Comparison of ENCODE assay signal across 18 cellular contexts in the genomic region with DNA sequence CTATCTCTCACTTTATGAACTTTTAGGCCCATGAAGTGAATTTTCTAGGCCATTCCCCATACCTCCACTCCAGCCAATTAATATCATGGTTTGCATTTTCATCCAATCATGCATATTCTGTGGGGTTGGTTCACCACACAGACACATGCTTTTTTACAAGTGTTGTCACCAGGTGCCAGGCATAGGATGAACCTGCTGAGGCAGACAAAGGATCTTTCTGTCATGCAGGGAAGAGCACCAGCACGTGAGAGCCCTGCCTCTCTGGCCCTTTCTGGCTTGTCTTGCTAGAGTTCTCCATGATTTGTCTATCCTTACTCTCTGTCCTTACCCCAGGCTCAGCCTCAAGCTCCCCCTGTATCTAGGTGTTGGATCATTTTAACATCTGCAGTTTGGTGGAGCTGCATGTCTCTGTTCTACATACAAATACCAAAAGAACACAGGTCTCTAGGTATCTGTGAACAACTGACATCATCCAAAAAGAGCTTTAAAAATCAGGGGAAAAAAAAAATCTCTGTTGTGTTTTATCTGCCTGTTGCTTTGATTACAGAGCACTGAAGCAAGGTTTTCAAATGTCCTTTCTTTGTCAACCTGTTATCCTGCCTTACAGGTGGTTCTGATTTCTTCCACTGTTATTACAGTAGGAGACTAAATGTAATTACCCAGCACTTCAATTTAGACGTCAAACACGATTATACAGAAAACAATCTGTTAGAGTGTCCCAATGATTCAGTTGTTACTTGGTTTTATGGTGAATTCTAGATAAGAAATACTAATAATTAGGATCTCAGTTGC.
"Had no signal": no experiment of that assay in that cellular context is flagged by ENCODE, and none has a peak within 500 bp of the region (broad histone marks: within the 10 kb centered on the region; RNA-seq: fewer than 3 reads in every experiment).

No MANE protein-coding gene starts in this region.

- H3K27me3 ChIP-seq: left lung, right lobe of liver, spleen had no signal

- ATAC-seq: activated T-helper 17 cell treated with anti-CD3 and anti-CD28 coated beads, Interleukin-2, amount 50 U/mL, for 72 hours; left lung; natural killer cell; right lobe of liver; stimulated activated naive B cell treated with anti-CD40 and anti-IgM and Interleukin-4, amounts not matched to agents 10 μg/mL and 1 μg/mL and 100 μg/mL, for 72 hours had no signal

- H3K27ac ChIP-seq: left lung, prostate gland, right lobe of liver, spleen, suprapubic skin had no signal

- H3K27me3 Mint-ChIP-seq: stimulated activated naive B cell treated with anti-CD40 and anti-IgM and Interleukin-4, amounts not matched to agents 10 μg/mL and 1 μg/mL and 100 μg/mL, for 72 hours had no signal

- H3K9me3 Mint-ChIP-seq: activated naive CD4-positive, alpha-beta T cell treated with anti-CD3 and anti-CD28 coated beads for 36 hours; activated T-helper 17 cell treated with anti-CD3 and anti-CD28 coated beads, Interleukin-2, amount 50 U/mL, for 72 hours; memory B cell; natural killer cell; stimulated activated naive B cell treated with anti-CD40 and anti-IgM and Interleukin-4, amounts not matched to agents 10 μg/mL and 1 μg/mL and 100 μg/mL, for 72 hours; type B pancreatic cell had no signal

- H3K4me3 Mint-ChIP-seq: activated naive CD4-positive, alpha-beta T cell treated with anti-CD3 and anti-CD28 coated beads for 36 hours; activated T-helper 17 cell treated with anti-CD3 and anti-CD28 coated beads, Interleukin-2, amount 50 U/mL, for 72 hours; memory B cell; natural killer cell; stimulated activated naive B cell treated with anti-CD40 and anti-IgM and Interleukin-4, amounts not matched to agents 10 μg/mL and 1 μg/mL and 100 μg/mL, for 72 hours; type B pancreatic cell had no signal

- H3K4me1 Mint-ChIP-seq: memory B cell; natural killer cell; stimulated activated naive B cell treated with anti-CD40 and anti-IgM and Interleukin-4, amounts not matched to agents 10 μg/mL and 1 μg/mL and 100 μg/mL, for 72 hours had no signal

- H3K36me3 Mint-ChIP-seq: memory B cell; natural killer cell; stimulated activated naive B cell treated with anti-CD40 and anti-IgM and Interleukin-4, amounts not matched to agents 10 μg/mL and 1 μg/mL and 100 μg/mL, for 72 hours; type B pancreatic cell had no signal

- DNase-seq: activated CD4-positive, alpha-beta T cell treated with anti-CD3 and anti-CD28 coated beads, Interleukin-2, amount 50 U/mL, for 1 hour; activated naive CD4-positive, alpha-beta T cell treated with anti-CD3 and anti-CD28 coated beads for 36 hours; activated T-cell treated with anti-CD3 and anti-CD28 coated beads for 4 hours; effector CD4-positive, alpha-beta T cell; foreskin melanocyte; head of caudate nucleus; left lung; natural killer cell; occipital lobe; right lobe of liver; spleen; stimulated activated CD4-positive, alpha-beta T cell treated with anti-CD3 and anti-CD28 coated beads, Interleukin-2, amount 100 ng/mL, for 24 hours; stimulated activated naive B cell treated with anti-CD40 and anti-IgM and Interleukin-4, amounts not matched to agents 10 μg/mL and 1 μg/mL and 100 μg/mL, for 72 hours had no signal

- H3K4me1 ChIP-seq: left lung, prostate gland, right lobe of liver, spleen, suprapubic skin had no signal

- H3K4me3 ChIP-seq: left lung, prostate gland, right lobe of liver, spleen, suprapubic skin had no signal

- H3K27ac Mint-ChIP-seq: activated naive CD4-positive, alpha-beta T cell treated with anti-CD3 and anti-CD28 coated beads for 36 hours; activated T-helper 17 cell treated with anti-CD3 and anti-CD28 coated beads, Interleukin-2, amount 50 U/mL, for 72 hours; memory B cell; natural killer cell; stimulated activated naive B cell treated with anti-CD40 and anti-IgM and Interleukin-4, amounts not matched to agents 10 μg/mL and 1 μg/mL and 100 μg/mL, for 72 hours; type B pancreatic cell had no signal

- H3K36me3 ChIP-seq: left lung, prostate gland, right lobe of liver, spleen, suprapubic skin had no signal
